ENCODE assay signal across 10 cellular contexts in the genomic region with DNA sequence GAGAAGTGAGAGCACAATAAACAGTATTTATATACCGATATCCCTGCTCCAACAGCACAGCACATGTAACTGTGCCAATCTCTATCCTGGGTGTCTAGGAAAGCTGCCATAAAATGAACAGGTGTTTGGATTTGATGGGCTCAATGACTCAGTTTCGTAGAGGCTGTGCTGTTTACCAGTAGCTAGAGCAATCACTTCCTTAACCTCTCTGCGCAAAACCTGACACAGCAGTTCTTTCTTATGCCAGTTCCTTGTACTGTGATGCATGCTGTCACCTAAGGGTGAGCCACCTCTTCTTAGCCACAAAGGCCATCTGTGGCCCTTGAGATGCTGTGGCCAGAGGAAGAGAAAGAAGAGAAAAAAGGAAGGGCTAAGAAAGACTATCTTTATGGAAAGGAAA. TPM values are rescaled to one million over a fixed set of nuclear protein-coding genes. Genes with fewer than 3 reads are reported as not detected.
DNase-seq lines count a peak whose midpoint lies in the region; ATAC-seq and TF ChIP-seq lines count a peak whose summit lies in the region.
"Had no signal": no experiment of that assay in that cellular context is flagged by ENCODE, and none has a peak within 500 bp of the region (broad histone marks: within the 10 kb centered on the region; RNA-seq: fewer than 3 reads in every experiment).

No MANE protein-coding gene starts in this region.

- H3K27me3 ChIP-seq in psoas muscle (ENCODE audit: insufficient read depth in 3 of 3, low read length in 2 of 3), result no peaks in the 10 kb centered on the region

- H3K9me3 ChIP-seq in OCI-LY7 (ENCODE audit: low read length) (peaks cover under 1% of the 10 kb centered on the region; the same call in 1 of the 2 replicates), psoas muscle (no peaks in the 10 kb centered on the region)
- H3K9me3 ChIP-seq: A549 had no signal

- H3K9me2 ChIP-seq in OCI-LY7 (ENCODE audit: insufficient read depth, low read length), result no peaks in the 10 kb centered on the region

- CTCF ChIA-PET in OCI-LY7 (lab: Charles Lee; ENCODE audit: unreplicated experiment), result no interaction called here

- ATAC-seq in HG03025 (IDR thresholded peaks at IDR 0.05; ENCODE audit: low FRiP score, unreplicated experiment) (peak; percentile 83), psoas muscle (peak; percentile 89 to 96 (median 96))
- ATAC-seq: A549; stimulated activated naive CD8-positive, alpha-beta T cell treated with anti-CD3 and anti-CD28 coated beads, Interleukin-15, Interleukin-2, amounts not matched to agents 100 U/mL and 50 U/mL, for 24 hours had no signal

- peaks cover 90% of the 10 kb centered on the region for H3K36me3 ChIP-seq in OCI-LY7 (ENCODE audit: insufficient read depth, low read length)
- H3K36me3 ChIP-seq in psoas muscle (ENCODE audit: insufficient read depth in 1 of 2, low read depth in 1 of 2), result peaks cover 3 to 30% of the 10 kb centered on the region in 2 donors

- 22 to 35% (median 30%) methylated on average over 3 of the region's 3 CpGs for WGBS in psoas muscle, 3 donors

- POLR2A ChIA-PET in OCI-LY7 (lab: Charles Lee), result interaction anchor here (1.0 to 2.2 kb wide), 2 partner anchors 20 to 58 kb away, joined by 3 to 4 read pairs; no protein-coding TSS in a partner anchor

- BruUV-seq in OCI-LY7 (replicated peaks; lab: Mats Ljungman, UMichigan), result no TSS peak

- TF ChIP-seq CTCF in OCI-LY7 (conservative IDR thresholded peaks at IDR 0.05; ENCODE audit: low read length), result no peak
- no peak for TF ChIP-seq CTCF in psoas muscle (IDR thresholded peaks at IDR 0.05)

- H3K4me1 ChIP-seq in OCI-LY7 (ENCODE audit: insufficient read depth, low read length, poor library complexity, severe bottlenecking) (peaks cover 36% of the 10 kb centered on the region), psoas muscle (peaks cover 50% of the 10 kb centered on the region)

- H3K4me2 ChIP-seq in OCI-LY7 (ENCODE audit: low read length), result peak overlapping the region; percentile 52
- H3K4me2 ChIP-seq: A549 had no signal

- H3K27ac ChIP-seq in OCI-LY7 (ENCODE audit: low read depth, low read length, poor library complexity, severe bottlenecking), result peak overlapping the region; percentile 72
- peak overlapping the region; percentile 86 for H3K27ac ChIP-seq in psoas muscle
- H3K27ac ChIP-seq: A549 had no signal

- DNase-seq in NCI-H2171 treated with DMSO at 0.1 percent for 48 hours (lab: John Stamatoyannopoulos, UW) (peak; percentile 40), NCI-H2171 (lab: John Stamatoyannopoulos, UW) (no peak), OCI-LY7 (ENCODE audit: low spot score) (peak; percentile 51), psoas muscle (no peak), 8988T (no peak), NCI-H526 (lab: John Stamatoyannopoulos, UW) (no peak)
- no peak for DNase-seq in activated CD8-positive, alpha-beta memory T cell treated with anti-CD3 and anti-CD28 coated beads for 24 hours
- DNase-seq: stimulated activated naive CD8-positive, alpha-beta T cell treated with anti-CD3 and anti-CD28 coated beads, Interleukin-15, Interleukin-2, amounts not matched to agents 100 U/mL and 50 U/mL, for 24 hours had no signal

- intact Hi-C loops in OCI-LY7 (cut with micrococcal nuclease; ENCODE audit: unreplicated experiment) (no loop called here), psoas muscle (cut with DNase I) (loop anchor here in 1 of 2 donors (5.0 kb wide), 1 partner anchor 57 kb away; a partner anchor contains a TSS)

- peak overlapping the region; percentile 26 for H3K4me3 ChIP-seq in OCI-LY7 (ENCODE audit: low read depth, low read length, poor library complexity, severe bottlenecking)
- no peak overlapping the region for H3K4me3 ChIP-seq in psoas muscle
- H3K4me3 ChIP-seq: A549 had no signal

- no peaks in the 10 kb centered on the region for H4K20me1 ChIP-seq in OCI-LY7 (ENCODE audit: insufficient read depth, low read length)

- H3K79me2 ChIP-seq in OCI-LY7 (ENCODE audit: insufficient read depth, low read depth, low read length), result no peaks in the 10 kb centered on the region

- peak overlapping the region; percentile 39; the same call in 1 of the 2 replicates for H2AFZ ChIP-seq in OCI-LY7 (ENCODE audit: low read length)

RNA-seq across cellular contexts. Expression of a gene that starts 59.3 kb away (rescaled TPM):
- 28.1 and 28.8 TPM in 2 replicates for total RNA-seq in OCI-LY7 (2014; rRNA removed; shearing (Covaris generic))
- total RNA-seq in OCI-LY7 (2022), result 27.7 and 32.6 TPM in 2 replicates
- 10 to 100 TPM in 2 of 4 donors, 1 to 10 TPM in 2; 8.6 to 10.9 (median 9.9) TPM for total RNA-seq in psoas muscle
- 1 to 10 TPM; 2.2 to 3.8 (median 2.4) TPM for polyA plus RNA-seq in psoas muscle

Comparison
In these comparisons a context has a peak if more than half of its experiments do, and no peak if none do; other contexts are left out.
1. DNase-seq: peak in NCI-H2171 treated with DMSO at 0.1 percent for 48 hours (single experiment) and OCI-LY7 (single experiment); none in NCI-H2171 (single experiment), psoas muscle (0 of 2), 8988T (single experiment), NCI-H526 (0 of 2) and activated CD8-positive, alpha-beta memory T cell treated with anti-CD3 and anti-CD28 coated beads for 24 hours (single experiment).